ENCODE assay signal across 10 cellular contexts in genomic region chr9:76866689-76867088, GRCh38. TPM values are rescaled to one million over a fixed set of nuclear protein-coding genes. Genes with fewer than 3 reads are reported as not detected.
DNase-seq lines count a peak whose midpoint lies in the region; ATAC-seq and TF ChIP-seq lines count a peak whose summit lies in the region.
"Had no signal": no experiment of that assay in that cellular context is flagged by ENCODE, and none has a peak within 500 bp of the region (broad histone marks: within the 10 kb centered on the region; RNA-seq: fewer than 3 reads in every experiment).

No MANE protein-coding gene starts in this region.

- ATAC-seq in SK-N-SH treated with all-trans-retinoic acid at 6 μM for 48 hours, result peak; percentile 99
- ATAC-seq in foreskin keratinocyte, result peak; percentile 96
- ATAC-seq in HG03520 (IDR thresholded peaks at IDR 0.05; ENCODE audit: unreplicated experiment), result no peak

- H3K36me3 ChIP-seq in H7 (replicated peaks; ENCODE audit: control insufficient read depth, insufficient read depth, low read length) (no peaks in the 10 kb centered on the region), stomach smooth muscle (ENCODE audit: control insufficient read depth in 2 of 2, insufficient read depth in 2 of 2, low read length in 2 of 2) (no peaks in the 10 kb centered on the region)

- DNase-seq in H7 (peak; percentile 47), foreskin keratinocyte (peak; percentile 75 to 85), GM19240 (ENCODE audit: insufficient read length, low spot score) (no peak), head of caudate nucleus (no peak)
- DNase-seq: activated CD4-positive, CD25-positive, alpha-beta regulatory T cell; amygdala; stimulated activated naive CD4-positive, alpha-beta T cell had no signal

- no peaks in the 10 kb centered on the region for H3K27me3 ChIP-seq in H7 (ENCODE audit: control insufficient read depth, insufficient read depth, low read length)
- H3K27me3 ChIP-seq in foreskin keratinocyte, result no peaks in the 10 kb centered on the region
- H3K27me3 ChIP-seq in stomach smooth muscle (ENCODE audit: control insufficient read depth in 1 of 2, insufficient read depth in 2 of 2, low read length in 2 of 2), result no peaks in the 10 kb centered on the region

- intact Hi-C loops in head of caudate nucleus (cut with DNase I), result no loop called here

- H3K9me3 ChIP-seq in stomach smooth muscle (ENCODE audit: control insufficient read depth in 2 of 2, low read length in 2 of 2), result no peaks in the 10 kb centered on the region

- H3K4me1 ChIP-seq in foreskin keratinocyte, result peaks cover 15% of the 10 kb centered on the region
- peaks cover 31% of the 10 kb centered on the region for H3K4me1 ChIP-seq in stomach smooth muscle (ENCODE audit: control insufficient read depth, insufficient read depth, low read length)

- H3K27ac ChIP-seq in foreskin keratinocyte (no peak overlapping the region), stomach smooth muscle (ENCODE audit: low read length) (peak overlapping the region; percentile 80)

- no peak for TF ChIP-seq CTCF in foreskin keratinocyte (conservative IDR thresholded peaks at IDR 0.05)

- H3K4me3 ChIP-seq in H7 (ENCODE audit: insufficient read depth, low read depth, low read length), result no peak overlapping the region
- H3K4me3 ChIP-seq in stomach smooth muscle (ENCODE audit: low read length in 2 of 2), result no peak overlapping the region

- H3K9ac ChIP-seq in stomach smooth muscle (ENCODE audit: low read length in 2 of 2), result peak overlapping the region; percentile 14 to 62

TF ChIP-seq in SK-N-SH treated with all-trans-retinoic acid at 6 μM for 48 hours, 23 proteins besides CTCF, POLR2A, EP300 and RAD21:
- peak; percentile 73 for TF ChIP-seq ZNF70 (CRISPR knock-in tag; IDR thresholded peaks at IDR 0.05)
- TF ChIP-seq TOX (CRISPR knock-in tag; IDR thresholded peaks at IDR 0.05; ENCODE audit: borderline replicate concordance), result no peak
- 0 out of 2 replicates have a peak, but pooled peaks have one; percentile 38 for TF ChIP-seq CSDC2 (CRISPR knock-in tag; IDR thresholded peaks at IDR 0.05)

RNA-seq across cellular contexts. Expression of gene PRUNE2, which starts 39.2 kb away (rescaled TPM):
- 1.7 and 3.3 TPM in 2 replicates for total RNA-seq in H7 (2014; rRNA removed; shearing (Covaris generic))
- total RNA-seq in foreskin keratinocyte, result 0.99 and 2.2 TPM in 2 replicates
- 0.30 and 0.67 TPM in 2 replicates for polyA plus RNA-seq in foreskin keratinocyte

Comparison
In these comparisons a context has a peak if more than half of its experiments do, and no peak if none do; other contexts are left out.
1. DNase-seq: peak in H7 (single experiment) and foreskin keratinocyte (2 of 2); none in GM19240 (single experiment) and head of caudate nucleus (0 of 42).